In the genomic region with DNA sequence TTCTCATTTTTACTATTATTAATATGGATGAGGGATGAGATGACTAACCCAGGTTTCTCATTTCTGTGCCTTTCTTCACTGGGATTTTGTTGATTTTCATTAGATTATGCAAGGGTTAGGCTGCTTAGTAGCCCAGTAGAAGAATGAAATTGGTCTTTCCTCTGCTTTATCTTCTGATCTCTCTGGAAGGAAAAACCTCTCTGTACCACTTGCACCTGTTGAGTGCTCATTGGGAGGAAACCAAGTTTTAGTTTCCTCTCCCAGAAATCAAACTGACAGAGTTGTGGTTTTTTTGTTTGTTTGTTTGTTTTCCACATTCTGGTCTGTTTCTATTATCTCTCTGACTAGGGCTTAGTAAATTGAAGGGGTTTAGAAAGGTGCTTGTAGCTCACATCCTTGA, we compare ENCODE assay signal across 1 cellular context.
TF ChIP-seq lines count a peak whose summit lies in the region.

No MANE protein-coding gene starts in this region.

TF ChIP-seq in HEK293, 187 proteins besides CTCF, POLR2A, EP300 and RAD21 (continued from another document):
- TF ChIP-seq, protein P1, sequence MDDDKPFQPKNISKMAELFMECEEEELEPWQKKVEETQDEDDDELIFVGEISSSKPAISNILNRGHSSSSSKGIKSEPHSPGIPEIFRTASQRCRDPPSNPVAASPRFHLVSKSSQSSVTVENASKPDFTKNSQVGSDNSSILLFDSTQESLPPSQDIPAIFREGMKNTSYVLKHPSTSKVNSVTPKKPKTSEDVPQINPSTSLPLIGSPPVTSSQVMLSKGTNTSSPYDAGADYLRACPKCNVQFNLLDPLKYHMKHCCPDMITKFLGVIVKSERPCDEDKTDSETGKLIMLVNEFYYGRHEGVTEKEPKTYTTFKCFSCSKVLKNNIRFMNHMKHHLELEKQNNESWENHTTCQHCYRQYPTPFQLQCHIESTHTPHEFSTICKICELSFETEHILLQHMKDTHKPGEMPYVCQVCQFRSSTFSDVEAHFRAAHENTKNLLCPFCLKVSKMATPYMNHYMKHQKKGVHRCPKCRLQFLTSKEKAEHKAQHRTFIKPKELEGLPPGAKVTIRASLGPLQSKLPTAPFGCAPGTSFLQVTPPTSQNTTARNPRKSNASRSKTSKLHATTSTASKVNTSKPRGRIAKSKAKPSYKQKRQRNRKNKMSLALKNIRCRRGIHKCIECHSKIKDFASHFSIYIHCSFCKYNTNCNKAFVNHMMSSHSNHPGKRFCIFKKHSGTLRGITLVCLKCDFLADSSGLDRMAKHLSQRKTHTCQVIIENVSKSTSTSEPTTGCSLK (tag by site-specific recombination; IDR thresholded peaks at IDR 0.05), result no peak
